Comparison of ENCODE assay signal across 21 cellular contexts in genomic region chr21:42847726-42848125, GRCh38. TPM values are rescaled to one million over a fixed set of nuclear protein-coding genes. Genes with fewer than 3 reads are reported as not detected.
DNase-seq lines count a peak whose midpoint lies in the region; ATAC-seq, FAIRE-seq and TF ChIP-seq lines count a peak whose summit lies in the region.
"Had no signal": no experiment of that assay in that cellular context is flagged by ENCODE, and none has a peak within 500 bp of the region (broad histone marks: within the 10 kb centered on the region; RNA-seq: fewer than 3 reads in every experiment).

No MANE protein-coding gene starts in this region.

- no peak for FAIRE-seq in RCC 7860 (lab: Jason Lieb, UNC)
- FAIRE-seq: GM12878 had no signal

- ATAC-seq in left ventricle myocardium superior (no peak), heart right ventricle (no peak), lower lobe of right lung (no peak), upper lobe of right lung (no peak), GM21526 (IDR thresholded peaks at IDR 0.05; ENCODE audit: low FRiP score, unreplicated experiment) (no peak)
- ATAC-seq: GM12878 had no signal

- H3K9me3 ChIP-seq in heart right ventricle (no peaks in the 10 kb centered on the region), lower lobe of right lung (no peaks in the 10 kb centered on the region), upper lobe of right lung (no peaks in the 10 kb centered on the region)
- H3K9me3 ChIP-seq: Caco-2 had no signal

- no peak for TF ChIP-seq CTCF in heart right ventricle (IDR thresholded peaks at IDR 0.05)
- TF ChIP-seq CTCF in VCaP (conservative IDR thresholded peaks at IDR 0.05) = no peak
- no peak for TF ChIP-seq CTCF in lower lobe of right lung (IDR thresholded peaks at IDR 0.05)
- no peak for TF ChIP-seq CTCF in upper lobe of right lung (IDR thresholded peaks at IDR 0.05)

- H3K4me1 ChIP-seq in heart right ventricle (peaks cover 0 to 18% (median 11%) of the 10 kb centered on the region in 9 donors), lower lobe of right lung (peaks cover 10% of the 10 kb centered on the region), upper lobe of right lung (peaks cover 5% of the 10 kb centered on the region)
- H3K4me1 ChIP-seq: Caco-2 had no signal

- DNase-seq in left ventricle myocardium superior (peak; percentile 13), heart right ventricle (no peak), lower lobe of right lung (peak; percentile 30), upper lobe of right lung (peak; percentile 21), NCI-H345 treated with DMSO at 0.1 percent for 48 hours (lab: John Stamatoyannopoulos, UW; ENCODE audit: unreplicated experiment) (no peak), RCC 7860 (ENCODE audit: low spot score) (no peak)
- DNase-seq: CD4-positive, alpha-beta memory T cell; DMS 273 treated with DMSO at 0.1 percent for 48 hours; DMS79 treated with DMSO at 0.1 percent for 48 hours; NCI-H1105; NCI-H146; NCI-H2029; NCI-H226; NCI-H524 treated with DMSO at 0.1 percent for 48 hours; NCI-H82; SHP77 treated with DMSO at 0.1 percent for 48 hours had no signal

- H3K36me3 ChIP-seq in heart right ventricle (peaks cover 0 to 91% (median 33%) of the 10 kb centered on the region in 9 donors), lower lobe of right lung (peaks cover 91% of the 10 kb centered on the region), upper lobe of right lung (peaks cover 73% of the 10 kb centered on the region)

- intact Hi-C loops in left ventricle myocardium superior (cut with micrococcal nuclease) = no loop called here
- intact Hi-C loops in heart right ventricle (cut with DNase I) = loop anchor here in 1 of 10 donors (10.0 kb wide), 1 partner anchor 57 kb away; no protein-coding TSS in a partner anchor
- intact Hi-C loops in lower lobe of right lung (cut with DNase I) = no loop called here
- intact Hi-C loops in upper lobe of right lung (cut with DNase I) = no loop called here

- H3K27me3 ChIP-seq in heart right ventricle (no peaks in the 10 kb centered on the region), lower lobe of right lung (ENCODE audit: low read depth) (no peaks in the 10 kb centered on the region), upper lobe of right lung (no peaks in the 10 kb centered on the region)

- no peak overlapping the region for H3K4me3 ChIP-seq in heart right ventricle
- no peak overlapping the region for H3K4me3 ChIP-seq in lower lobe of right lung
- no peak overlapping the region for H3K4me3 ChIP-seq in upper lobe of right lung
- H3K4me3 ChIP-seq: GM12878, SK-N-MC had no signal

- WGBS in heart right ventricle, 2 donors = 94 to 97% methylated on average over 4 of the region's 4 CpGs

- H3K27ac ChIP-seq in heart right ventricle (no peak overlapping the region), VCaP (peak overlapping the region; percentile 27; the same call in 1 of the 2 replicates), lower lobe of right lung (no peak overlapping the region), upper lobe of right lung (no peak overlapping the region)
- H3K27ac ChIP-seq: SK-N-MC had no signal

RNA-seq across cellular contexts. Expression of gene WDR4, which starts 31.6 kb away (rescaled TPM):
- total RNA-seq in left ventricle myocardium superior (4.8 TPM), heart right ventricle (1 to 10 TPM; 3.7 to 9.6 (median 4.5) TPM), lower lobe of right lung (17.1 TPM), upper lobe of right lung (18.4 TPM)
- polyA plus RNA-seq in heart right ventricle = 1 to 10 TPM; 4.0 to 9.8 TPM

RNA-seq across cellular contexts. Expression of gene NDUFV3, which starts 45.4 kb away (rescaled TPM):
- total RNA-seq in left ventricle myocardium superior (59.3 TPM), heart right ventricle (10 to 100 TPM; 42.6 to 63.7 (median 52.2) TPM), lower lobe of right lung (35.7 TPM), upper lobe of right lung (38.5 TPM)
- polyA plus RNA-seq in heart right ventricle = 10 to 100 TPM; 25.9 to 57.1 TPM

Comparison
In these comparisons a context has a peak if more than half of its experiments do, and no peak if none do; other contexts are left out.
1. DNase-seq: peak in left ventricle myocardium superior (single experiment), lower lobe of right lung (single experiment) and upper lobe of right lung (single experiment); none in heart right ventricle (0 of 2), NCI-H345 treated with DMSO at 0.1 percent for 48 hours (single experiment) and RCC 7860 (single experiment).